In genomic region chr18:50307738-50308470, GRCh38 we compare ENCODE assay signal across 1 cellular context.
TF ChIP-seq lines count a peak whose summit lies in the region.

No MANE protein-coding gene starts in this region.

TF ChIP-seq in HepG2, 621 proteins besides CTCF, POLR2A, EP300 and RAD21 (continued from another document and continues in another):
- TF ChIP-seq ZNF512 (CRISPR knock-in tag; IDR thresholded peaks at IDR 0.05): no peak
- TF ChIP-seq ATF5 (CRISPR knock-in tag; IDR thresholded peaks at IDR 0.05; ENCODE audit: low read depth): no peak
- no peak for TF ChIP-seq ZNF784 (CRISPR knock-in tag; IDR thresholded peaks at IDR 0.05; ENCODE audit: borderline replicate concordance)
- no peak for TF ChIP-seq BCL3 (CRISPR knock-in tag; IDR thresholded peaks at IDR 0.05)
- no peak for TF ChIP-seq NFRKB (IDR thresholded peaks at IDR 0.05)
- TF ChIP-seq MXI1 (IDR thresholded peaks at IDR 0.05; ENCODE audit: borderline replicate concordance, low read depth, low read length): peak; percentile 91
- TF ChIP-seq ZSCAN12 (CRISPR knock-in tag; IDR thresholded peaks at IDR 0.05): no peak
- no peak for TF ChIP-seq ZNF274 (CRISPR knock-in tag; IDR thresholded peaks at IDR 0.05)
- 0 out of 2 replicates have a peak, but pooled peaks have one; percentile 18 for TF ChIP-seq MYPOP (CRISPR knock-in tag; IDR thresholded peaks at IDR 0.05)
- peak; percentile 85 for TF ChIP-seq CEBPG (CRISPR knock-in tag; IDR thresholded peaks at IDR 0.05)
- TF ChIP-seq ZMAT5 (CRISPR knock-in tag; IDR thresholded peaks at IDR 0.05; ENCODE audit: borderline replicate concordance, low read depth): no peak
- TF ChIP-seq SPEN (CRISPR knock-in tag; IDR thresholded peaks at IDR 0.05; ENCODE audit: low read depth): no peak
- no peak for TF ChIP-seq ZBTB26 (CRISPR knock-in tag; IDR thresholded peaks at IDR 0.05; ENCODE audit: borderline replicate concordance)
- TF ChIP-seq KDM6A (CRISPR knock-in tag; IDR thresholded peaks at IDR 0.05; ENCODE audit: low read depth): no peak
- TF ChIP-seq IRF9 (CRISPR knock-in tag; IDR thresholded peaks at IDR 0.05; ENCODE audit: borderline replicate concordance): 0 out of 2 replicates have a peak, but pooled peaks have one; percentile 26
- TF ChIP-seq SRSF4 (IDR thresholded peaks at IDR 0.05; ENCODE audit: low read depth, low read length, poor library complexity, severe bottlenecking): no peak
- TF ChIP-seq CREB3 (CRISPR knock-in tag; IDR thresholded peaks at IDR 0.05): no peak
- TF ChIP-seq TAF15 (IDR thresholded peaks at IDR 0.05; ENCODE audit: low read depth, low read length, poor library complexity, severe bottlenecking): no peak
- no peak for TF ChIP-seq BRD4 (CRISPR knock-in tag; IDR thresholded peaks at IDR 0.05)
- TF ChIP-seq ARID4A (CRISPR knock-in tag; IDR thresholded peaks at IDR 0.05; ENCODE audit: borderline replicate concordance): peak; percentile 78
- TF ChIP-seq SOX5 (CRISPR knock-in tag; IDR thresholded peaks at IDR 0.05; ENCODE audit: borderline replicate concordance): no peak
- 0 out of 2 replicates have a peak, but pooled peaks have one; percentile 24 for TF ChIP-seq SMAD3 (CRISPR knock-in tag; IDR thresholded peaks at IDR 0.05)
- peak; percentile 97 for TF ChIP-seq HMGXB3 (CRISPR knock-in tag; IDR thresholded peaks at IDR 0.05; ENCODE audit: borderline replicate concordance)
- 0 out of 2 replicates have a peak, but pooled peaks have one; percentile 28 for TF ChIP-seq POLR2G (IDR thresholded peaks at IDR 0.05; ENCODE audit: low read depth, low read length)
- TF ChIP-seq MLXIP (CRISPR knock-in tag; IDR thresholded peaks at IDR 0.05; ENCODE audit: borderline replicate concordance): no peak
- no peak for TF ChIP-seq SP1 (IDR thresholded peaks at IDR 0.05)
- TF ChIP-seq SP1 (CRISPR knock-in tag; IDR thresholded peaks at IDR 0.05): no peak
- TF ChIP-seq ZNF34 (CRISPR knock-in tag; IDR thresholded peaks at IDR 0.05; ENCODE audit: borderline replicate concordance): no peak
- no peak for TF ChIP-seq PHF21A (CRISPR knock-in tag; IDR thresholded peaks at IDR 0.05)
- TF ChIP-seq AHR (CRISPR knock-in tag; IDR thresholded peaks at IDR 0.05): no peak
- no peak for TF ChIP-seq PBX3 (CRISPR knock-in tag; IDR thresholded peaks at IDR 0.05; ENCODE audit: borderline replicate concordance)
